In genomic region chr4:7680106-7680505, GRCh38 we compare ENCODE assay signal across 25 cellular contexts.
DNase-seq lines count a peak whose midpoint lies in the region; ATAC-seq, FAIRE-seq and TF ChIP-seq lines count a peak whose summit lies in the region.
"Had no signal": no experiment of that assay in that cellular context is flagged by ENCODE, and none has a peak within 500 bp of the region (broad histone marks: within the 10 kb centered on the region; RNA-seq: fewer than 3 reads in every experiment).

No MANE protein-coding gene starts in this region.

- no peaks in the 10 kb centered on the region for H3K79me2 ChIP-seq in HepG2 (ENCODE audit: insufficient read depth, low read length)

- H3K4me3 Mint-ChIP-seq in glutamatergic neuron (ENCODE audit: unreplicated experiment) (no peak overlapping the region), endothelial cell (ENCODE audit: unreplicated experiment) (no peak overlapping the region)
- H3K4me3 Mint-ChIP-seq: CD14-positive monocyte; CD4-positive, alpha-beta memory T cell; CD4-positive, CD25-positive, alpha-beta regulatory T cell; CD8-positive, alpha-beta memory T cell had no signal

- WGBS in right cardiac atrium, result 61% methylated on average over 10 of the region's 10 CpGs
- WGBS in HepG2 (ENCODE audit: low lambda C conversion rate), result 53% methylated on average over 4 of the region's 10 CpGs
- WGBS in spleen, 5 donors, result 59 to 87% (median 77%) methylated on average over 5 to 10 of the region's 10 CpGs

- H3K27me3 Mint-ChIP-seq in glutamatergic neuron (ENCODE audit: unreplicated experiment), result no peaks in the 10 kb centered on the region
- H3K27me3 Mint-ChIP-seq in endothelial cell (ENCODE audit: unreplicated experiment), result peaks cover 5% of the 10 kb centered on the region

- H3K27ac Mint-ChIP-seq in glutamatergic neuron (ENCODE audit: unreplicated experiment) (no peak overlapping the region), endothelial cell (ENCODE audit: unreplicated experiment) (no peak overlapping the region)
- H3K27ac Mint-ChIP-seq: CD14-positive monocyte; CD4-positive, alpha-beta memory T cell; CD4-positive, CD25-positive, alpha-beta regulatory T cell; CD8-positive, alpha-beta memory T cell had no signal

- H3K4me3 ChIP-seq in right cardiac atrium (ENCODE audit: low read length) (no peak overlapping the region), HepG2 (replicated peaks in 1 of 3; ENCODE audit: insufficient read depth in 1 of 3, low read depth in 2 of 3, low read length in 3 of 3) (no peak overlapping the region), spleen (no peak overlapping the region)
- H3K4me3 ChIP-seq: BLaER1 had no signal

- no peak overlapping the region for H3K9ac ChIP-seq in HepG2 (ENCODE audit: insufficient read depth, low read depth, low read length)
- H3K9ac ChIP-seq: BLaER1 had no signal

- H3K9me3 ChIP-seq in right cardiac atrium (ENCODE audit: control insufficient read depth, low read length), result peaks cover 2% of the 10 kb centered on the region
- H3K9me3 ChIP-seq in HepG2 (ENCODE audit: low read length), result peaks cover 18% of the 10 kb centered on the region
- peaks cover 0 to 19% (median 10%) of the 10 kb centered on the region in 8 donors for H3K9me3 ChIP-seq in spleen
- H3K9me3 ChIP-seq: BE2C, BLaER1 had no signal

- peak; percentile 11 for DNase-seq in left ventricle myocardium superior
- no peak for DNase-seq in right cardiac atrium
- DNase-seq in glutamatergic neuron, result peak; percentile 9
- no peak for DNase-seq in HepG2 (ENCODE audit: low spot score)
- DNase-seq in spleen, result peak; percentile 45
- no peak for DNase-seq in endothelial cell (ENCODE audit: low spot score)
- DNase-seq in activated T-cell treated with anti-CD3 and anti-CD28 coated beads for 4 hours, result no peak
- DNase-seq in COLO668 (lab: John Stamatoyannopoulos, UW; ENCODE audit: unreplicated experiment), result no peak
- DNase-seq: 8988T; ACHN; BE2C; C1 segment of cervical spinal cord; Caco-2; Calu3; CD4-positive, alpha-beta memory T cell; CD4-positive, CD25-positive, alpha-beta regulatory T cell; GF-D8 had no signal

- no peak overlapping the region for H2AFZ ChIP-seq in HepG2 (ENCODE audit: low read length)

- no peaks in the 10 kb centered on the region for H3K27me3 ChIP-seq in right cardiac atrium (ENCODE audit: control insufficient read depth, insufficient read depth)
- H3K27me3 ChIP-seq in HepG2 (ENCODE audit: control insufficient read depth in 1 of 2, insufficient read depth in 2 of 2, low read length in 2 of 2), result no peaks in the 10 kb centered on the region
- H3K27me3 ChIP-seq in spleen (replicated peaks in 1 of 7), result peaks cover 0 to 32% (median 0%) of the 10 kb centered on the region in 7 donors
- H3K27me3 ChIP-seq: BE2C, BLaER1 had no signal

- H3K27ac ChIP-seq in right cardiac atrium (ENCODE audit: low read length) (no peak overlapping the region), HepG2 (ENCODE audit: extremely low read length, insufficient read depth, low read length) (no peak overlapping the region), spleen (no peak overlapping the region)
- H3K27ac ChIP-seq: BLaER1 had no signal

- intact Hi-C loops in left ventricle myocardium superior (cut with micrococcal nuclease), result no loop called here
- intact Hi-C loops in right cardiac atrium (cut with DNase I), result no loop called here
- intact Hi-C loops in HepG2 (cut with micrococcal nuclease; ENCODE audit: unreplicated experiment), result no loop called here
- intact Hi-C loops in spleen (cut with DNase I; ENCODE audit: low total_unique reads), result no loop called here

- no peaks in the 10 kb centered on the region for H3K4me1 ChIP-seq in right cardiac atrium (ENCODE audit: control insufficient read depth, insufficient read depth, low read length)
- peaks cover 11% of the 10 kb centered on the region for H3K4me1 ChIP-seq in HepG2 (ENCODE audit: insufficient read depth, low read length)
- H3K4me1 ChIP-seq in spleen, result no peaks in the 10 kb centered on the region
- H3K4me1 ChIP-seq: BE2C, Caco-2 had no signal

- H3K36me3 Mint-ChIP-seq in glutamatergic neuron (ENCODE audit: unreplicated experiment) (peaks cover 21% of the 10 kb centered on the region), endothelial cell (ENCODE audit: low read depth, unreplicated experiment) (peaks cover 3% of the 10 kb centered on the region)
- H3K36me3 Mint-ChIP-seq: CD4-positive, alpha-beta memory T cell; CD4-positive, CD25-positive, alpha-beta regulatory T cell; CD8-positive, alpha-beta memory T cell had no signal

- TF ChIP-seq EP300 in HepG2 (IDR thresholded peaks at IDR 0.05; ENCODE audit: low read depth in 2 of 2, low read length in 2 of 2) (no peak), HepG2 (CRISPR knock-in tag; IDR thresholded peaks at IDR 0.05; ENCODE audit: borderline replicate concordance) (no peak)

- CTCF ChIA-PET in HepG2 (lab: Yijun Ruan, JAX; ENCODE audit: low intra/inter-chr PET ratio, low total read pairs), result no interaction called here

- H4K20me1 ChIP-seq in HepG2 (ENCODE audit: insufficient read depth, low read length), result no peaks in the 10 kb centered on the region
- H4K20me1 ChIP-seq: BLaER1 had no signal

- TF ChIP-seq POLR2A in HepG2 (IDR thresholded peaks at IDR 0.05; ENCODE audit: insufficient read depth in 1 of 2, low read depth in 2 of 2, low read length in 2 of 2), result no peak
- TF ChIP-seq POLR2A in spleen (IDR thresholded peaks at IDR 0.05), result no peak

- TF ChIP-seq RAD21 in HepG2 (CRISPR knock-in tag; IDR thresholded peaks at IDR 0.05), result no peak

- POLR2A ChIA-PET in HepG2 (lab: Yijun Ruan, JAX), result no interaction called here

- BruUV-seq in HepG2 (replicated peaks; lab: Mats Ljungman, UMichigan), result no TSS peak

- H3K4me1 Mint-ChIP-seq in glutamatergic neuron (ENCODE audit: low read depth, unreplicated experiment) (peaks cover 10% of the 10 kb centered on the region), endothelial cell (ENCODE audit: unreplicated experiment) (no peaks in the 10 kb centered on the region)
- H3K4me1 Mint-ChIP-seq: CD4-positive, alpha-beta memory T cell; CD4-positive, CD25-positive, alpha-beta regulatory T cell; CD8-positive, alpha-beta memory T cell had no signal

- peaks cover 13% of the 10 kb centered on the region for H3K9me3 Mint-ChIP-seq in glutamatergic neuron (ENCODE audit: unreplicated experiment)
- H3K9me3 Mint-ChIP-seq in endothelial cell (ENCODE audit: unreplicated experiment), result peaks cover 7% of the 10 kb centered on the region

- no peak for ATAC-seq in left ventricle myocardium superior
- ATAC-seq in right cardiac atrium, result no peak
- ATAC-seq in HepG2, result peak; percentile 11; the same call in 1 of the 3 replicates

- TF ChIP-seq CTCF in glutamatergic neuron (IDR thresholded peaks at IDR 0.05; ENCODE audit: partially characterized antibody, unreplicated experiment), result no peak
- TF ChIP-seq CTCF in HepG2 (CRISPR knock-in tag; IDR thresholded peaks at IDR 0.05), result no peak
- TF ChIP-seq CTCF in spleen (IDR thresholded peaks at IDR 0.05 in 8 of 11, conservative IDR thresholded peaks at IDR 0.05 in 3 of 11), result no peak
- TF ChIP-seq CTCF in endothelial cell (IDR thresholded peaks at IDR 0.05; ENCODE audit: unreplicated experiment), result no peak

- in situ Hi-C loops in HepG2 (cut with HindIII; ENCODE audit: extremely low pct_ligation_motif_present, low pct_unique_long_range_greater_than_20kb), result no loop called here

- no peaks in the 10 kb centered on the region for H3K36me3 ChIP-seq in HepG2 (replicated peaks in 1 of 2; ENCODE audit: control insufficient read depth in 1 of 2, insufficient read depth in 2 of 2, low read length in 2 of 2)
- H3K36me3 ChIP-seq in spleen, result no peaks in the 10 kb centered on the region
- H3K36me3 ChIP-seq: BE2C had no signal

- no peak overlapping the region for H3K4me2 ChIP-seq in HepG2 (ENCODE audit: low read depth, low read length)
- H3K4me2 ChIP-seq: BLaER1 had no signal

- no peak for FAIRE-seq in HepG2 (lab: Jason Lieb, UNC)
- FAIRE-seq: A204.1, D721Med, G401.6, GM12891, GM19239 had no signal

TF ChIP-seq in HepG2, 621 proteins besides CTCF, POLR2A, EP300 and RAD21:
- TF ChIP-seq ZNF607 (CRISPR knock-in tag; IDR thresholded peaks at IDR 0.05; ENCODE audit: borderline replicate concordance) (no peak), ZNF569 (CRISPR knock-in tag; IDR thresholded peaks at IDR 0.05; ENCODE audit: borderline replicate concordance) (no peak), PRDM4 (CRISPR knock-in tag; IDR thresholded peaks at IDR 0.05; ENCODE audit: borderline replicate concordance) (no peak)
- TF ChIP-seq, protein P1, sequence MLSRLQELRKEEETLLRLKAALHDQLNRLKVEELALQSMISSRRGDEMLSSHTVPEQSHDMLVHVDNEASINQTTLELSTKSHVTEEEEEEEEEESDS (CRISPR knock-in tag; IDR thresholded peaks at IDR 0.05; ENCODE audit: borderline replicate concordance), result no peak

Comparison
In these comparisons a context has a peak if more than half of its experiments do, and no peak if none do; other contexts are left out.
1. DNase-seq: peak in left ventricle myocardium superior (single experiment), glutamatergic neuron (single experiment) and spleen (single experiment); none in right cardiac atrium (0 of 3), HepG2 (single experiment), endothelial cell (single experiment), activated T-cell treated with anti-CD3 and anti-CD28 coated beads for 4 hours (single experiment) and COLO668 (single experiment).